ENCODE assay signal across 20 cellular contexts in genomic region chr11:119723952-119724325, GRCh38.
"Had no signal": no experiment of that assay in that cellular context is flagged by ENCODE, and none has a peak within 500 bp of the region (broad histone marks: within the 10 kb centered on the region; RNA-seq: fewer than 3 reads in every experiment).

No MANE protein-coding gene starts in this region.

- H3K27ac ChIP-seq: coronary artery, right atrium auricular region, suprapubic skin, upper lobe of right lung had no signal

- H3K36me3 ChIP-seq: right atrium auricular region, suprapubic skin, upper lobe of right lung had no signal

- H3K9me3 ChIP-seq: right atrium auricular region, suprapubic skin, upper lobe of right lung had no signal

- H3K4me3 ChIP-seq: coronary artery, right atrium auricular region, upper lobe of right lung had no signal

- H3K27me3 ChIP-seq: right atrium auricular region, suprapubic skin, upper lobe of right lung had no signal

- DNase-seq: activated CD4-positive, alpha-beta T cell treated with anti-CD3 and anti-CD28 coated beads, Interleukin-2, amount 10 ng/mL, durations not matched to agents 24 days and 14 days; activated CD4-positive, CD25-positive, alpha-beta regulatory T cell; activated CD8-positive, alpha-beta memory T cell treated with anti-CD3 and anti-CD28 coated beads, Interleukin-2, amount 50 U/mL, for 4 hours; activated CD8-positive, alpha-beta T cell treated with anti-CD3 and anti-CD28 coated beads, Interleukin-2, amount 10 ng/mL, durations not matched to agents 7 days and 5 days; activated gamma-delta T cell; activated T-cell treated with anti-CD3 and anti-CD28 coated beads, Interleukin-2, amount 50 U/mL, for 48 hours; amniotic stem cell; effector CD4-positive, alpha-beta T cell; foreskin melanocyte; left cardiac atrium; naive B cell; occipital lobe; stimulated activated CD4-positive, alpha-beta T cell treated with anti-CD3 and anti-CD28 coated beads, Interleukin-4, amount 100 ng/mL, for 4 hours; stimulated activated CD8-positive, alpha-beta memory T cell treated with anti-CD3 and anti-CD28 coated beads, Interleukin-4, amount 100 ng/mL, for 48 hours; stimulated activated naive CD8-positive, alpha-beta T cell treated with anti-CD3 and anti-CD28 coated beads, Interleukin-15, Interleukin-2, amounts not matched to agents 100 U/mL and 50 U/mL, for 24 hours; SW 1271; upper lobe of right lung had no signal

- ATAC-seq: activated CD8-positive, alpha-beta T cell treated with anti-CD3 and anti-CD28 coated beads, Interleukin-2, amount 10 ng/mL, durations not matched to agents 7 days and 5 days; left cardiac atrium; stimulated activated naive CD8-positive, alpha-beta T cell treated with anti-CD3 and anti-CD28 coated beads, Interleukin-15, Interleukin-2, amounts not matched to agents 100 U/mL and 50 U/mL, for 24 hours; upper lobe of right lung had no signal
